Comparison of ENCODE assay signal across 8 cellular contexts in genomic region chr10:84329986-84330651, GRCh38. TPM values are rescaled to one million over a fixed set of nuclear protein-coding genes. Genes with fewer than 3 reads are reported as not detected.
DNase-seq lines count a peak whose midpoint lies in the region; ATAC-seq and TF ChIP-seq lines count a peak whose summit lies in the region.

No MANE protein-coding gene starts in this region.

- 85 to 90% methylated on average over 7 of the region's 7 CpGs for WGBS in lower leg skin, 2 donors

- peak overlapping the region; percentile 99 for H3K27ac ChIP-seq in effector memory CD4-positive, alpha-beta T cell (ENCODE audit: insufficient read depth, low read length, poor library complexity, severe bottlenecking)
- no peak overlapping the region for H3K27ac ChIP-seq in subcutaneous abdominal adipose tissue (ENCODE audit: low read depth, low read length)

- DNase-seq in KBM-7 = peak; percentile 33
- peak; percentile 7 to 37 (median 18) for DNase-seq in effector memory CD4-positive, alpha-beta T cell
- no peak for DNase-seq in H4 (ENCODE audit: low spot score)
- no peak for DNase-seq in lower leg skin (ENCODE audit: low spot score in 2 of 2)
- DNase-seq in GF-D8 (lab: John Stamatoyannopoulos, UW) = no peak

- peak overlapping the region; percentile 69 for H3K4me3 ChIP-seq in effector memory CD4-positive, alpha-beta T cell (ENCODE audit: insufficient read depth, low read depth, low read length, poor library complexity, severe bottlenecking)
- peak overlapping the region in 3 of 5 donors; percentile 71 to 80 (median 77) for H3K4me3 ChIP-seq in subcutaneous abdominal adipose tissue (ENCODE audit: low read depth in 1 of 5, low read length in 5 of 5)
- H3K4me3 ChIP-seq in lower leg skin (ENCODE audit: low read depth, poor library complexity, severe bottlenecking) = no peak overlapping the region

- in situ Hi-C loops in KBM-7 (cut with MboI; ENCODE audit: low pct_unique_long_range_greater_than_20kb, low sequenced_read_pairs) = no loop called here

- no peaks in the 10 kb centered on the region for H3K36me3 ChIP-seq in effector memory CD4-positive, alpha-beta T cell (ENCODE audit: control insufficient read depth, insufficient read depth, low read length)
- no peaks in the 10 kb centered on the region for H3K36me3 ChIP-seq in subcutaneous abdominal adipose tissue (ENCODE audit: control insufficient read depth in 5 of 5, insufficient read depth in 5 of 5, low read length in 5 of 5)

- no peak for TF ChIP-seq CTCF in lower leg skin (IDR thresholded peaks at IDR 0.05)

- H3K27me3 ChIP-seq in effector memory CD4-positive, alpha-beta T cell (replicated peaks; ENCODE audit: control insufficient read depth, insufficient read depth, low read length, poor library complexity, severe bottlenecking) = no peaks in the 10 kb centered on the region
- no peaks in the 10 kb centered on the region for H3K27me3 ChIP-seq in subcutaneous abdominal adipose tissue (ENCODE audit: control insufficient read depth in 5 of 5, insufficient read depth in 4 of 5, low read length in 5 of 5)

- peak overlapping the region in 2 of 5 donors; percentile 39 to 86 for H3K9ac ChIP-seq in subcutaneous abdominal adipose tissue (ENCODE audit: low read length in 5 of 5)

- ATAC-seq in GM18502 (IDR thresholded peaks at IDR 0.05; ENCODE audit: poor library complexity, unreplicated experiment) (peak; percentile 36), GM21619 (IDR thresholded peaks at IDR 0.05; ENCODE audit: unreplicated experiment) (peak; percentile 68)

- H3K9me3 ChIP-seq in effector memory CD4-positive, alpha-beta T cell (ENCODE audit: control insufficient read depth, low read length) = no peaks in the 10 kb centered on the region
- H3K9me3 ChIP-seq in subcutaneous abdominal adipose tissue (ENCODE audit: control insufficient read depth in 5 of 5, low read length in 5 of 5) = no peaks in the 10 kb centered on the region

- intact Hi-C loops in lower leg skin (cut with DNase I; ENCODE audit: low total_unique reads) = no loop called here

- no peak for TF ChIP-seq POLR2A in lower leg skin (IDR thresholded peaks at IDR 0.05)

- H3K4me1 ChIP-seq in effector memory CD4-positive, alpha-beta T cell (ENCODE audit: control insufficient read depth, insufficient read depth, low read length, poor library complexity, severe bottlenecking) = peaks cover 28% of the 10 kb centered on the region
- peaks cover 0 to 19% (median 17%) of the 10 kb centered on the region in 5 donors for H3K4me1 ChIP-seq in subcutaneous abdominal adipose tissue (ENCODE audit: control insufficient read depth in 5 of 5, insufficient read depth in 5 of 5, low read length in 5 of 5)

RNA-seq across cellular contexts. Expression of gene CCSER2, which starts 1.7 kb away (rescaled TPM):
- total RNA-seq in H4 (2014; rRNA removed; shearing (Covaris generic)) = 8.2 and 16.1 TPM in 2 replicates
- 10 to 100 TPM; 33.3 to 69.5 (median 47.7) TPM for total RNA-seq in lower leg skin

Comparison
In these comparisons a context has a peak if more than half of its experiments do, and no peak if none do; other contexts are left out.
1. DNase-seq: peak in KBM-7 (single experiment) and effector memory CD4-positive, alpha-beta T cell (3 of 3); none in H4 (single experiment), lower leg skin (0 of 2) and GF-D8 (single experiment).